Comparison of ENCODE assay signal across 9 cellular contexts in genomic region chr10:61937631-61938284, GRCh38. TPM values are rescaled to one million over a fixed set of nuclear protein-coding genes. Genes with fewer than 3 reads are reported as not detected.
DNase-seq lines count a peak whose midpoint lies in the region; ATAC-seq, FAIRE-seq and TF ChIP-seq lines count a peak whose summit lies in the region.
"Had no signal": no experiment of that assay in that cellular context is flagged by ENCODE, and none has a peak within 500 bp of the region (broad histone marks: within the 10 kb centered on the region; RNA-seq: fewer than 3 reads in every experiment).

No MANE protein-coding gene starts in this region.

- RAD21 ChIA-PET in GM12878 (lab: Charles Lee; ENCODE audit: unreplicated experiment) = interaction anchor here (1.0 to 9.0 kb wide), 3 partner anchors 26 to 49 kb away, joined by 3 to 68 read pairs (median 4); partner anchors contain the start of gene ARID5B

- ATAC-seq in HG02571 (IDR thresholded peaks at IDR 0.05; ENCODE audit: unreplicated experiment) (peak; percentile 42), GM12878 (peak; percentile 21; the same call in 2 of the 3 replicates), HG02970 (IDR thresholded peaks at IDR 0.05; ENCODE audit: low FRiP score, unreplicated experiment) (no peak), HG02852 (IDR thresholded peaks at IDR 0.05; ENCODE audit: unreplicated experiment) (no peak)

- TF ChIP-seq RAD21 in GM12878 (IDR thresholded peaks at IDR 0.05; ENCODE audit: insufficient read depth, low read depth, low read length) = no peak

- intact Hi-C loops in GM12878 (cut with micrococcal nuclease; ENCODE audit: unreplicated experiment) = no loop called here

- H3K9me3 ChIP-seq in AG04450 (ENCODE audit: control insufficient read depth, insufficient read depth, low read length) = no peaks in the 10 kb centered on the region
- H3K9me3 ChIP-seq in GM12878 (replicated peaks; ENCODE audit: control insufficient read depth, insufficient read depth, low read length) = peaks cover 4% of the 10 kb centered on the region; the same call in 1 of the 3 replicates
- no peaks in the 10 kb centered on the region for H3K9me3 ChIP-seq in mucosa of rectum (ENCODE audit: control insufficient read depth in 2 of 2, low read length in 2 of 2)

- POLR2A ChIA-PET in AG04450 (lab: Yijun Ruan, JAX) (interaction anchor here (0.5 kb wide), 1 partner anchor 1341 kb away, joined by 4 read pairs; no protein-coding TSS in a partner anchor), GM12878 (lab: Charles Lee) (no interaction called here)

- 72% methylated on average over 1 of the region's 1 CpG for WGBS in GM12878 (ENCODE audit: insufficient coverage, insufficient replicate concordance, low lambda C conversion rate, missing lambda C conversion rate)

- TF ChIP-seq CTCF in AG04450 (IDR thresholded peaks at IDR 0.05; ENCODE audit: low read depth, low read length) (no peak), GM12878 (IDR thresholded peaks at IDR 0.05 in 2 of 3, conservative IDR thresholded peaks at IDR 0.05 in 1 of 3; ENCODE audit: control insufficient read depth in 2 of 3, extremely low read depth in 1 of 3, insufficient read depth in 1 of 3, low read depth in 3 of 3, low read length in 3 of 3) (no peak)

- no peak for FAIRE-seq in GM12878 (lab: Jason Lieb, UNC)

- H3K27me3 ChIP-seq in AG04450 (ENCODE audit: control insufficient read depth, insufficient read depth, low read length) (no peaks in the 10 kb centered on the region), GM12878 (replicated peaks in 1 of 2; ENCODE audit: control insufficient read depth in 2 of 2, insufficient read depth in 2 of 2, low read length in 1 of 2) (no peaks in the 10 kb centered on the region), mucosa of rectum (ENCODE audit: control insufficient read depth in 2 of 2, insufficient read depth in 2 of 2, low read length in 2 of 2) (no peaks in the 10 kb centered on the region)

- peak overlapping the region; percentile 73 for H3K27ac ChIP-seq in AG04450 (ENCODE audit: low read depth, low read length)
- peak overlapping the region; percentile 71; the same call in 1 of the 2 replicates for H3K27ac ChIP-seq in GM12878 (ENCODE audit: control insufficient read depth, insufficient read depth)
- peak overlapping the region; percentile 39 to 61 for H3K27ac ChIP-seq in mucosa of rectum (ENCODE audit: low read depth in 2 of 2, low read length in 2 of 2)

- SMC1A ChIA-PET in GM12878 (lab: Charles Lee; ENCODE audit: uncharacterized antibody, unreplicated experiment) = interaction anchor here (0.9 to 1.7 kb wide), 10 partner anchors 32 to 172 kb away, joined by 3 to 5 read pairs (median 3); no protein-coding TSS in a partner anchor

- H3K9ac ChIP-seq in GM12878 (ENCODE audit: control insufficient read depth, insufficient read depth, low read length) (peak overlapping the region; percentile 26; the same call in 1 of the 2 replicates), mucosa of rectum (ENCODE audit: low read depth in 1 of 2, low read length in 2 of 2) (peak overlapping the region in 1 of 2 donors; percentile 7)

- DNase-seq in AG04450 (ENCODE audit: low read depth, low spot score) = no peak
- DNase-seq in GM12878 (ENCODE audit: low read depth, low spot score) = no peak
- no peak for DNase-seq in GOT3 (lab: John Stamatoyannopoulos, UW)
- DNase-seq in islet precursor cell = no peak
- DNase-seq: Kasumi-1 had no signal

- CTCF ChIA-PET in AG04450 (lab: Charles Lee) = interaction anchor here (0.6 to 0.8 kb wide), 3 partner anchors 205 to 1042 kb away, joined by 3 read pairs; no protein-coding TSS in a partner anchor
- CTCF ChIA-PET in GM12878 (lab: Yijun Ruan, JAX) = interaction anchor here (0.9 to 1.0 kb wide), 2 partner anchors 8 to 50 kb away, joined by 3 read pairs; no protein-coding TSS in a partner anchor

- no peak for TF ChIP-seq POLR2A in GM12878 (IDR thresholded peaks at IDR 0.05; ENCODE audit: low read depth, low read length)

- peaks cover 44% of the 10 kb centered on the region for H3K4me1 ChIP-seq in GM12878 (ENCODE audit: control insufficient read depth, insufficient read depth, low read length)
- peaks cover 6 to 9% of the 10 kb centered on the region in 2 donors for H3K4me1 ChIP-seq in mucosa of rectum (ENCODE audit: control insufficient read depth in 2 of 2, insufficient read depth in 2 of 2, low read length in 2 of 2)

- peak overlapping the region; percentile 41; the same call in 1 of the 2 replicates for H2AFZ ChIP-seq in GM12878 (ENCODE audit: control insufficient read depth, low read depth, low read length)

- H4K20me1 ChIP-seq in GM12878 (ENCODE audit: control insufficient read depth, insufficient read depth) = no peaks in the 10 kb centered on the region

- H3K4me2 ChIP-seq in GM12878 (ENCODE audit: control insufficient read depth, insufficient read depth) = peak overlapping the region; percentile 57

- H3K4me3 ChIP-seq in AG04450 (ENCODE audit: low read depth, low read length) (no peak overlapping the region), GM12878 (no peak overlapping the region), mucosa of rectum (ENCODE audit: low read length in 2 of 2) (no peak overlapping the region)

- no TSS peak for BruUV-seq in GM12878 (replicated peaks; lab: Mats Ljungman, UMichigan)

- peaks cover 0 to 12% of the 10 kb centered on the region in 2 experiments; a peak in 1 of 4 replicates for H3K36me3 ChIP-seq in GM12878 (ENCODE audit: control insufficient read depth in 2 of 2, insufficient read depth in 2 of 2, low read length in 1 of 2)
- H3K36me3 ChIP-seq in mucosa of rectum (ENCODE audit: control insufficient read depth in 2 of 2, insufficient read depth in 2 of 2, low read length in 2 of 2) = peaks cover 3% of the 10 kb centered on the region in 2 donors

- in situ Hi-C loops in GM12878 (cut with MboI) = no loop called here

- peaks cover 48% of the 10 kb centered on the region for H3K79me2 ChIP-seq in GM12878 (ENCODE audit: control insufficient read depth, insufficient read depth, low read length)

- no peak for TF ChIP-seq EP300 in GM12878 (IDR thresholded peaks at IDR 0.05; ENCODE audit: borderline replicate concordance in 1 of 2, control insufficient read depth in 1 of 2, low read depth in 2 of 2, low read length in 2 of 2)

TF ChIP-seq in GM12878, 131 proteins besides CTCF, POLR2A, EP300 and RAD21 (continues in another document):
- TF ChIP-seq BCL3 (IDR thresholded peaks at IDR 0.05; ENCODE audit: borderline replicate concordance, insufficient read depth, low read depth, low read length, poor library complexity, severe bottlenecking) (peak; percentile 40), ZNF622 (IDR thresholded peaks at IDR 0.05) (no peak), SRF (IDR thresholded peaks at IDR 0.05; ENCODE audit: low read depth in 2 of 2, low read length in 2 of 2) (peak in 1 of 2 experiments; percentile 24; a peak in 1 of 4 replicates), RUNX3 (IDR thresholded peaks at IDR 0.05; ENCODE audit: low read length) (peak; percentile 24; the same call in 1 of the 2 replicates), CHD2 (IDR thresholded peaks at IDR 0.05; ENCODE audit: borderline replicate concordance, low read depth, low read length) (no peak), PAX8 (IDR thresholded peaks at IDR 0.05) (no peak)

RNA-seq across cellular contexts. Expression of gene ARID5B, which starts 36.3 kb away (rescaled TPM):
- 132 and 137 TPM in 2 replicates for polyA plus RNA-seq in AG04450 (2011; rRNA removed)
- 407 and 416 TPM in 2 replicates for polyA minus RNA-seq in AG04450 (2011; rRNA and poly(A)+ RNA removed)
- total RNA-seq in GM12878 (2013; cell fraction: nucleolus; rRNA removed) = 7.5 and 9.3 TPM in 2 replicates
- total RNA-seq in GM12878 (2014; rRNA removed) = 5.8 and 6.9 TPM in 2 replicates
- 6.4 and 7.1 TPM in 2 replicates for total RNA-seq in GM12878 (2014; rRNA removed; fragmentation: Illumina TruSeq; extraction: Trizol)
- 7.4 and 7.5 TPM in 2 replicates for total RNA-seq in GM12878 (2021)
- 6.7 TPM for polyA plus RNA-seq in GM12878 (2011; ENCODE audit: low read depth)
- polyA plus RNA-seq in GM12878 (2011; rRNA removed) = 2.4 and 2.8 TPM in 2 replicates
- polyA plus RNA-seq in GM12878 (2011; cell fraction: cytosol; rRNA removed) = 2.0 and 2.3 TPM in 2 replicates
- 3.7 and 5.0 TPM in 2 replicates for polyA plus RNA-seq in GM12878 (2011; cell fraction: nucleus; rRNA removed)
- polyA plus RNA-seq in GM12878 (2012) = 11.6 and 12.8 TPM in 2 replicates
- 3.7 and 4.1 TPM in 2 replicates for polyA plus RNA-seq in GM12878 (2014; fragmentation: Illumina TruSeq; extraction: Trizol)
- 1 to 10 TPM; 3.4 to 8.5 TPM for polyA plus RNA-seq in GM12878 (2014; fragmentation: Nextera tagmentation; extraction: Ambion mirVana)
- 2.7 and 3.2 TPM in 2 replicates for polyA plus RNA-seq in GM12878 (2014; rRNA removed)
- polyA plus RNA-seq in GM12878 (2016; fragmentation: Nextera tagmentation; extraction: Ambion mirVana) = 1 to 10 TPM; 6.7 to 7.1 TPM
- 14.8 and 17.5 TPM in 2 replicates for polyA minus RNA-seq in GM12878 (2011; rRNA and poly(A)+ RNA removed)
- 2.5 and 3.7 TPM in 2 replicates for polyA minus RNA-seq in GM12878 (2011; cell fraction: cytosol; rRNA and poly(A)+ RNA removed)
- polyA minus RNA-seq in GM12878 (2011; cell fraction: nucleus; rRNA and poly(A)+ RNA removed) = 16.8 and 33.0 TPM in 2 replicates

Comparison
In these comparisons a context has a peak if more than half of its experiments do, and no peak if none do; other contexts are left out.
1. ATAC-seq: peak in HG02571 (single experiment) and GM12878 (single experiment); none in HG02970 (single experiment) and HG02852 (single experiment).
2. Peak in every context shown above with its lines, with median percentiles within 50 percentile points of each other: H3K27ac ChIP-seq.